Comparison of ENCODE assay signal across 8 cellular contexts in the genomic region with DNA sequence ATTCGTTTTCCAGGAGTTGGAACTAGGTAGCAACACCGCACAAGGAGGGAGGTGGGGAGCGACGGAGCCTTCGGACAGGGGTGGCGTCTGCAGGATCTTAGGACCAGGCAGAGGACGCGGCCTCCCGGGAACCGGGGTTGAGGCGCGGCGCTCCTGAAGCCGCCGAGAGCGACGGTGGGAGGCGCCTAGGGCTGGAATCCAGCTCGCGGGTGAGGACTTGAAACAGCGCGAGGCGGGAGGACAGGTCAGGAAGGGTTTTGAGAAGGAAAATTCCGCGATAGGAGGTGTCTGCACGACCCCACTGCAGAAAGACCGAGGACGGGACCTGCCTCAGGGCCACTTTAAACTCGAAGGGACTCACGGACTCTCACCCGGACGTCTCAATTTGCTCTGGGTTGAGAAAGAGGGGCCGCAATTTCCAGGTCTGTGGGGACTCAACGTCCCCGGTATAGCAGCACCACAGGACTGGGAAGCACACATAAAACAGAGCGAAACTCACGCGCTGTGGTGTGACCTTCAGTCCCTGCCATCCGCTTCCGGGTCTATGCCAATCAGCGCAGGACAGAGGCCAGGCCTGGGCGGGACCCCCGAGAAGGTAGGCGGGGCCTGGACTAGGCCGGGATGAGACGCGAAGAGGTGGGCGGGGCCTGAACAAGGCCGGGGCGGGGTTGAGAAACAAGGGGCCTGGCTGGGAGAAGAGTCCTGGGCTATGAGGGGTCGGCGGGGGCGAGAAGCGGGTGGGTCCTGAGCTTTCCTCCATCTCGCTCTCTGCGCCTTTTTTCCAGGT. TPM values are rescaled to one million over a fixed set of nuclear protein-coding genes. Genes with fewer than 3 reads are reported as not detected.
DNase-seq lines count a peak whose midpoint lies in the region; ATAC-seq, FAIRE-seq and TF ChIP-seq lines count a peak whose summit lies in the region.

A gene (minus strand): TSS at position 487 of the 787 bp plus-strand sequence. CDS start 7,380 bp downstream, outside the sequence.

- H3K4me1 Mint-ChIP-seq in activated B cell treated with CpG ODN at 0.5 μM for 24 hours = peaks cover 15% of the 10 kb centered on the region

- DNase-seq in GM12892 (ENCODE audit: insufficient read length) (peak; percentile 72), NCI-H1930 (lab: John Stamatoyannopoulos, UW) (peak; percentile 90 to 95), activated B cell treated with CpG ODN at 0.5 μM for 24 hours (peak; percentile 95), caudate nucleus (lab: John Stamatoyannopoulos, UW) (peak; percentile 67 to 98 (median 92)), islet precursor cell (peak; percentile 98)
- DNase-seq in stimulated activated CD4-positive, alpha-beta T cell treated with anti-CD3 and anti-CD28 coated beads, Interleukin-15, amount 100 ng/mL, for 1 hour (ENCODE audit: low read depth in 1 of 2, low spot score in 1 of 2) = peak; percentile 80 to 81

- ATAC-seq in HG02840 (IDR thresholded peaks at IDR 0.05; ENCODE audit: low FRiP score, unreplicated experiment) (peak; percentile 97), activated B cell treated with CpG ODN at 0.5 μM for 24 hours (ENCODE audit: low read depth) (peak; percentile 100), GM19324 (IDR thresholded peaks at IDR 0.05; ENCODE audit: low FRiP score, unreplicated experiment) (no peak)

- no peaks in the 10 kb centered on the region for H3K27me3 Mint-ChIP-seq in activated B cell treated with CpG ODN at 0.5 μM for 24 hours

- H3K27ac Mint-ChIP-seq in activated B cell treated with CpG ODN at 0.5 μM for 24 hours = peak within 1 kb of the TSS; percentile 94

- CTCF ChIA-PET in activated B cell treated with CpG ODN at 0.5 μM for 24 hours (lab: Charles Lee) = no interaction called here

- H3K36me3 Mint-ChIP-seq in activated B cell treated with CpG ODN at 0.5 μM for 24 hours (ENCODE audit: low read depth) = peaks cover 26% of the 10 kb centered on the region

- peak within 1 kb of the TSS; percentile 95 for H3K4me3 Mint-ChIP-seq in activated B cell treated with CpG ODN at 0.5 μM for 24 hours

- intact Hi-C loops in activated B cell treated with CpG ODN at 0.5 μM for 24 hours (cut with micrococcal nuclease) = loop anchor here (1.0 to 2.0 kb wide), 8 partner anchors 25 to 435 kb away; a partner anchor contains a TSS

- peak within 1 kb of the TSS; percentile 75 for H3K27ac ChIP-seq in caudate nucleus (ENCODE audit: low read depth, low read length)

- peak; percentile 41; the same call in 1 of the 2 replicates for TF ChIP-seq POLR2A in GM12892 (IDR thresholded peaks at IDR 0.05; ENCODE audit: low read depth, low read length)

- POLR2A ChIA-PET in activated B cell treated with CpG ODN at 0.5 μM for 24 hours (lab: Charles Lee) = interaction anchor here (0.9 to 1.2 kb wide), 4 partner anchors 66 to 708 kb away, joined by 3 to 5 read pairs (median 3); a partner anchor contains a TSS

- FAIRE-seq in GM12892 (lab: Jason Lieb, UNC) = peak; percentile 9

- no peak for TF ChIP-seq CTCF in activated B cell treated with CpG ODN at 0.5 μM for 24 hours (IDR thresholded peaks at IDR 0.05)

- H3K9me3 Mint-ChIP-seq in activated B cell treated with CpG ODN at 0.5 μM for 24 hours = no peaks in the 10 kb centered on the region

RNA-seq across cellular contexts. Expression of the gene that starts here (rescaled TPM):
- polyA plus RNA-seq in GM12892 (2012; ENCODE audit: missing spikeins) = 0.68 TPM
- total RNA-seq in activated B cell treated with CpG ODN at 0.5 μM for 24 hours = 23.0 and 24.0 TPM in 2 replicates
